In the genomic region with DNA sequence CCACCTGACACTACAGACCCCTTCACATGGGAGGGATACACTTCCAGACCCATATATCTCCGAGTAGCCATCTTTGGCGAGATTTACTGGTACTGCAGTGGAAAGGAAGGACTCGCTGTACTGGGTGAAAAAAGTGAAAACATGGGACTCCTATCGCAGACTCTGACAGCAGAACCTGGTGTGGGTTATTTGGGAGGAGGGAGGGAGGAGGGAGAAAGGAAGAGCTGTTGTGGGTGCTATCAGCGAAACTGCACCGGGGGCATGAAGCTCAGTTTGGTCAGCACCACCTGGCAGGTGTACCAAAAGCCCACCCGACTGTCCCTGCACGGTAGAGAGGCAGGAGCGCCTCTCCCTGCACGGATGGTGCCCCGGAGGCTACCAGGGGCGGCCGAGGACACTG, we compare ENCODE assay signal across 20 cellular contexts. TPM values are rescaled to one million over a fixed set of nuclear protein-coding genes. Genes with fewer than 3 reads are reported as not detected.
DNase-seq lines count a peak whose midpoint lies in the region; ATAC-seq and TF ChIP-seq lines count a peak whose summit lies in the region.
"Had no signal": no experiment of that assay in that cellular context is flagged by ENCODE, and none has a peak within 500 bp of the region (broad histone marks: within the 10 kb centered on the region; RNA-seq: fewer than 3 reads in every experiment).

No MANE protein-coding gene starts in this region.

- no peaks in the 10 kb centered on the region for H3K27me3 Mint-ChIP-seq in endothelial cell (ENCODE audit: unreplicated experiment)
- peaks cover 8% of the 10 kb centered on the region for H3K27me3 Mint-ChIP-seq in neural progenitor cell (ENCODE audit: insufficient read depth, low read depth)

- H3K4me1 ChIP-seq in IMR-90 (ENCODE audit: control insufficient read depth, insufficient read depth, low read length) (peaks cover 5% of the 10 kb centered on the region; the same call in 1 of the 2 replicates), neural progenitor cell (no peaks in the 10 kb centered on the region), OCI-LY7 (ENCODE audit: insufficient read depth, low read length, poor library complexity, severe bottlenecking) (peaks cover 4% of the 10 kb centered on the region)

- no peaks in the 10 kb centered on the region for H3K9me2 ChIP-seq in OCI-LY7 (ENCODE audit: insufficient read depth, low read length)

- H2AFZ ChIP-seq in IMR-90 (replicated peaks; ENCODE audit: low read length, poor library complexity) (peak overlapping the region; percentile 32), neural progenitor cell (replicated peaks) (no peak overlapping the region), OCI-LY7 (ENCODE audit: low read length) (no peak overlapping the region)

- H3K4ac ChIP-seq in IMR-90 (ENCODE audit: low read depth, low read length) = no peak overlapping the region

- in situ Hi-C loops in IMR-90 (cut with MboI; ENCODE audit: low sequenced_read_pairs) = no loop called here

- H2BK20ac ChIP-seq in IMR-90 (ENCODE audit: low read depth, low read length) = no peak overlapping the region

- no peaks in the 10 kb centered on the region for H3K9me3 ChIP-seq in IMR-90 (ENCODE audit: control insufficient read depth, insufficient read depth, low read length)
- no peaks in the 10 kb centered on the region for H3K9me3 ChIP-seq in neural progenitor cell (ENCODE audit: low read depth)
- no peaks in the 10 kb centered on the region for H3K9me3 ChIP-seq in OCI-LY7 (ENCODE audit: low read length)
- H3K9me3 ChIP-seq: A549 had no signal

- no peak overlapping the region for H4K5ac ChIP-seq in IMR-90 (ENCODE audit: low read depth, low read length)

- H3K27ac Mint-ChIP-seq in endothelial cell (ENCODE audit: unreplicated experiment) (no peak overlapping the region), neural progenitor cell (peak overlapping the region; percentile 46)
- H3K27ac Mint-ChIP-seq: CD8-positive, alpha-beta T cell had no signal

- DNase-seq in IMR-90 = no peak
- no peak for DNase-seq in endothelial cell (ENCODE audit: low spot score)
- no peak for DNase-seq in neural progenitor cell (ENCODE audit: low spot score)
- no peak for DNase-seq in cerebellar cortex (ENCODE audit: low spot score)
- DNase-seq in activated CD4-positive, alpha-beta T cell treated with anti-CD3 and anti-CD28 coated beads, Interleukin-2, amount 50 U/mL, for 1 hour = no peak
- DNase-seq in NCI-H1694 (lab: John Stamatoyannopoulos, UW) = no peak
- DNase-seq in OCI-LY7 (ENCODE audit: low spot score) = no peak
- DNase-seq: CD8-positive, alpha-beta T cell; COR-L47; DMS153; DMS79 treated with DMSO at 0.1 percent for 48 hours; EL; GDM1 had no signal

- H3K36me3 ChIP-seq in IMR-90 (ENCODE audit: control insufficient read depth, insufficient read depth, low read length) (peaks cover 37% of the 10 kb centered on the region), neural progenitor cell (no peaks in the 10 kb centered on the region), OCI-LY7 (ENCODE audit: insufficient read depth, low read length) (peaks cover 59% of the 10 kb centered on the region)

- TF ChIP-seq RAD21 in IMR-90 (IDR thresholded peaks at IDR 0.05; ENCODE audit: low read length) = no peak

- H3K4me1 Mint-ChIP-seq in endothelial cell (ENCODE audit: unreplicated experiment) (no peaks in the 10 kb centered on the region), neural progenitor cell (no peaks in the 10 kb centered on the region)

- H3K23ac ChIP-seq in IMR-90 (ENCODE audit: low read depth, low read length) = no peak overlapping the region

- H3K9me3 Mint-ChIP-seq in endothelial cell (ENCODE audit: unreplicated experiment) (no peaks in the 10 kb centered on the region), neural progenitor cell (no peaks in the 10 kb centered on the region)
- H3K9me3 Mint-ChIP-seq: CD8-positive, alpha-beta T cell had no signal

- H4K20me1 ChIP-seq in IMR-90 (ENCODE audit: insufficient read depth, low read length) = peaks cover 26% of the 10 kb centered on the region
- H4K20me1 ChIP-seq in neural progenitor cell (ENCODE audit: low read depth) = peaks cover 25% of the 10 kb centered on the region
- H4K20me1 ChIP-seq in OCI-LY7 (ENCODE audit: insufficient read depth, low read length) = no peaks in the 10 kb centered on the region

- no peaks in the 10 kb centered on the region for H3K79me2 ChIP-seq in neural progenitor cell (ENCODE audit: low read depth)
- no peaks in the 10 kb centered on the region for H3K79me2 ChIP-seq in OCI-LY7 (ENCODE audit: insufficient read depth, low read depth, low read length)

- no peak overlapping the region for H4K8ac ChIP-seq in IMR-90 (ENCODE audit: low read depth in 2 of 2, low read length in 2 of 2)

- 90% methylated on average over 2 of the region's 13 CpGs; no CpG with 5 or more reads in 1 of the 2 experiments for WGBS in IMR-90 (ENCODE audit: extremely low coverage in 2 of 2, insufficient read length in 1 of 2), 2 experiments

- H3K56ac ChIP-seq in IMR-90 (ENCODE audit: extremely low read depth, insufficient read depth, low read length) = no peak overlapping the region

- H3K4me3 ChIP-seq in IMR-90 (ENCODE audit: insufficient read depth, low read depth, low read length) (no peak overlapping the region), neural progenitor cell (no peak overlapping the region), OCI-LY7 (ENCODE audit: low read depth, low read length, poor library complexity, severe bottlenecking) (no peak overlapping the region)
- H3K4me3 ChIP-seq: A549 had no signal

- no peak overlapping the region for H4K91ac ChIP-seq in IMR-90 (ENCODE audit: insufficient read depth, low read depth, low read length)

- H2AK9ac ChIP-seq in IMR-90 (replicated peaks; ENCODE audit: low read depth, low read length, poor library complexity) = no peak overlapping the region

- H3K4me3 Mint-ChIP-seq in endothelial cell (ENCODE audit: unreplicated experiment) (peak overlapping the region; percentile 51), neural progenitor cell (no peak overlapping the region)
- H3K4me3 Mint-ChIP-seq: CD14-positive monocyte; CD8-positive, alpha-beta T cell had no signal

- no peaks in the 10 kb centered on the region for H3K9me1 ChIP-seq in IMR-90 (ENCODE audit: insufficient read depth, low read length)

- no peak overlapping the region for H2BK15ac ChIP-seq in IMR-90 (ENCODE audit: low read depth, low read length)

- TF ChIP-seq CTCF in IMR-90 (conservative IDR thresholded peaks at IDR 0.05; ENCODE audit: low read depth, low read length) (no peak), endothelial cell (IDR thresholded peaks at IDR 0.05; ENCODE audit: unreplicated experiment) (no peak), neural progenitor cell (IDR thresholded peaks at IDR 0.05) (no peak), OCI-LY7 (conservative IDR thresholded peaks at IDR 0.05; ENCODE audit: low read length) (no peak)

- no peak for ATAC-seq in IMR-90 (ENCODE audit: low read depth)
- ATAC-seq: A549; CD8-positive, alpha-beta T cell; HCT116; HepG2 had no signal

- no peak overlapping the region for H3K14ac ChIP-seq in IMR-90 (replicated peaks; ENCODE audit: low read depth, low read length)

- peaks cover 47% of the 10 kb centered on the region for H3F3A ChIP-seq in neural progenitor cell (ENCODE audit: low read depth)

- POLR2A ChIA-PET in IMR-90 (lab: Charles Lee; ENCODE audit: unreplicated experiment) (no interaction called here), OCI-LY7 (lab: Charles Lee) (no interaction called here)

- no peak overlapping the region for H3K4me2 ChIP-seq in IMR-90 (ENCODE audit: low read depth, low read length)
- H3K4me2 ChIP-seq in neural progenitor cell = no peak overlapping the region
- no peak overlapping the region for H3K4me2 ChIP-seq in OCI-LY7 (ENCODE audit: low read length)
- H3K4me2 ChIP-seq: A549 had no signal

- H3K9ac ChIP-seq in IMR-90 (ENCODE audit: low read depth, low read length) (no peak overlapping the region), neural progenitor cell (no peak overlapping the region)

- H2BK120ac ChIP-seq in IMR-90 (ENCODE audit: low read depth, low read length) = no peak overlapping the region

- no peak overlapping the region for H3K18ac ChIP-seq in IMR-90 (ENCODE audit: low read depth, low read length)

- no TSS peak for BruUV-seq in IMR-90 (replicated peaks; lab: Mats Ljungman, UMichigan)
- BruUV-seq in OCI-LY7 (replicated peaks; lab: Mats Ljungman, UMichigan) = no TSS peak

- no peak overlapping the region for H2AK5ac ChIP-seq in IMR-90 (ENCODE audit: low read depth, low read length)

- intact Hi-C loops in IMR-90 (cut with micrococcal nuclease) = no loop called here
- intact Hi-C loops in OCI-LY7 (cut with micrococcal nuclease; ENCODE audit: unreplicated experiment) = no loop called here

- H3K36me3 Mint-ChIP-seq in endothelial cell (ENCODE audit: low read depth, unreplicated experiment) (peaks cover 26% of the 10 kb centered on the region), neural progenitor cell (peaks cover 20% of the 10 kb centered on the region)

- H2BK5ac ChIP-seq in IMR-90 (ENCODE audit: low read depth, low read length, poor library complexity, severe bottlenecking) = no peak overlapping the region

- TF ChIP-seq POLR2A in IMR-90 (IDR thresholded peaks at IDR 0.05; ENCODE audit: low read depth, low read length) = no peak

- dilution Hi-C loops in IMR-90 (cut with HindIII; ENCODE audit: low sequenced_read_pairs, unreplicated experiment) = no loop called here

- H3K27ac ChIP-seq in IMR-90 (ENCODE audit: insufficient read depth, low read length) (no peak overlapping the region), neural progenitor cell (no peak overlapping the region), OCI-LY7 (ENCODE audit: low read depth, low read length, poor library complexity, severe bottlenecking) (no peak overlapping the region)
- H3K27ac ChIP-seq: A549 had no signal

- H3K27me3 ChIP-seq in IMR-90 (ENCODE audit: control insufficient read depth, insufficient read depth, low read length) (no peaks in the 10 kb centered on the region), neural progenitor cell (peaks cover 12% of the 10 kb centered on the region)

- CTCF ChIA-PET in IMR-90 (lab: Yijun Ruan, JAX) = no interaction called here
- CTCF ChIA-PET in OCI-LY7 (lab: Charles Lee; ENCODE audit: unreplicated experiment) = no interaction called here

- H3K79me1 ChIP-seq in IMR-90 (ENCODE audit: low read depth in 1 of 2, low read length in 2 of 2) = 0 out of 4 replicates have a peak, but pooled peaks cover 0 to 11% of the 10 kb centered on the region in 2 experiments

RNA-seq across cellular contexts. Expression of a gene that starts 5.0 kb away (rescaled TPM):
- total RNA-seq in IMR-90 (2012; rRNA removed) (not detected in 2 replicates), endothelial cell (ENCODE audit: unreplicated experiment) (not detected), neural progenitor cell (ENCODE audit: low replicate concordance) (3.8 TPM in 1 of 2 replicates, not detected in the other), OCI-LY7 (2022) (not detected in 2 replicates)
- polyA plus RNA-seq in IMR-90 (2012; rRNA removed) = 0.92 and 1.7 TPM in 2 replicates
- polyA plus RNA-seq in IMR-90 (2012; cell fraction: cytosol; rRNA removed) = 0.69 and 2.5 TPM in 2 replicates
- polyA plus RNA-seq in IMR-90 (2012; cell fraction: nucleus; rRNA removed; ENCODE audit: low replicate concordance) = 0.24 and 1.3 TPM in 2 replicates
- total RNA-seq in OCI-LY7 (2014; rRNA removed; shearing (Covaris generic)) = not detected in 2 replicates
- total RNA-seq: CD8-positive, alpha-beta T cell; H4 had no signal
- polyA plus RNA-seq: CD14-positive monocyte had no signal

RNA-seq across cellular contexts. Expression of a gene that starts 8.7 kb away (rescaled TPM):
- total RNA-seq in IMR-90 (2012; rRNA removed) = not detected in 2 replicates
- polyA plus RNA-seq in IMR-90 (2012; rRNA removed) = 0.21 TPM in 1 of 2 replicates, not detected in the other
- 1.2 TPM in 1 of 2 replicates, not detected in the other for polyA plus RNA-seq in IMR-90 (2012; cell fraction: cytosol; rRNA removed)
- polyA plus RNA-seq in IMR-90 (2012; cell fraction: nucleus; rRNA removed; ENCODE audit: low replicate concordance) = not detected in 2 replicates
- total RNA-seq in endothelial cell (ENCODE audit: unreplicated experiment) = not detected
- not detected in 2 replicates for total RNA-seq in neural progenitor cell (ENCODE audit: low replicate concordance)
- not detected in 2 replicates for total RNA-seq in OCI-LY7 (2014; rRNA removed; shearing (Covaris generic))
- total RNA-seq in OCI-LY7 (2022) = not detected in 2 replicates
- total RNA-seq: H4, HepG2, HT1080 had no signal
- polyA plus RNA-seq: BJ had no signal

RNA-seq across cellular contexts. Expression of a gene that starts 12.5 kb away (rescaled TPM):
- total RNA-seq in IMR-90 (2012; rRNA removed) = not detected in 2 replicates
- not detected in 2 replicates for polyA plus RNA-seq in IMR-90 (2012; rRNA removed)
- polyA plus RNA-seq in IMR-90 (2012; cell fraction: cytosol; rRNA removed) = 0.39 TPM in 1 of 2 replicates, not detected in the other
- polyA plus RNA-seq in IMR-90 (2012; cell fraction: nucleus; rRNA removed; ENCODE audit: low replicate concordance) = 0.54 TPM in 1 of 2 replicates, not detected in the other
- not detected for total RNA-seq in endothelial cell (ENCODE audit: unreplicated experiment)
- total RNA-seq in neural progenitor cell (ENCODE audit: low replicate concordance) = not detected in 2 replicates
- total RNA-seq in OCI-LY7 (2014; rRNA removed; shearing (Covaris generic)) = not detected in 2 replicates
- total RNA-seq in OCI-LY7 (2022) = not detected in 2 replicates
- total RNA-seq: CD8-positive, alpha-beta T cell; HepG2; HT1080 had no signal
- polyA plus RNA-seq: HepG2 had no signal

RNA-seq across cellular contexts. Expression of a gene that starts 19.4 kb away (rescaled TPM):
- total RNA-seq in IMR-90 (2012; rRNA removed) (not detected in 2 replicates), endothelial cell (ENCODE audit: unreplicated experiment) (not detected), neural progenitor cell (ENCODE audit: low replicate concordance) (not detected in 2 replicates), OCI-LY7 (2022) (not detected in 2 replicates)
- not detected in 2 replicates for polyA plus RNA-seq in IMR-90 (2012; rRNA removed)
- polyA plus RNA-seq in IMR-90 (2012; cell fraction: cytosol; rRNA removed) = not detected in 2 replicates
- not detected in 2 replicates for polyA plus RNA-seq in IMR-90 (2012; cell fraction: nucleus; rRNA removed; ENCODE audit: low replicate concordance)
- not detected in 2 replicates for total RNA-seq in OCI-LY7 (2014; rRNA removed; shearing (Covaris generic))
- total RNA-seq: CD8-positive, alpha-beta T cell; H4; HepG2; HT1080 had no signal
- polyA plus RNA-seq: A549, BJ, CD14-positive monocyte, HepG2 had no signal

RNA-seq across cellular contexts. Expression of a gene that starts 32.8 kb away (rescaled TPM):
- not detected in 2 replicates for total RNA-seq in IMR-90 (2012; rRNA removed)
- polyA plus RNA-seq in IMR-90 (2012; rRNA removed) = not detected in 2 replicates
- not detected in 2 replicates for polyA plus RNA-seq in IMR-90 (2012; cell fraction: cytosol; rRNA removed)
- polyA plus RNA-seq in IMR-90 (2012; cell fraction: nucleus; rRNA removed; ENCODE audit: low replicate concordance) = not detected in 2 replicates
- total RNA-seq in endothelial cell (ENCODE audit: unreplicated experiment) = not detected
- not detected in 2 replicates for total RNA-seq in neural progenitor cell (ENCODE audit: low replicate concordance)
- not detected in 2 replicates for total RNA-seq in OCI-LY7 (2014; rRNA removed; shearing (Covaris generic))
- total RNA-seq in OCI-LY7 (2022) = not detected in 2 replicates
- total RNA-seq: CD8-positive, alpha-beta T cell; H4; HepG2; HT1080 had no signal
- polyA plus RNA-seq: A549, BJ, CD14-positive monocyte had no signal
